In genomic region chr14:54489731-54490447, GRCh38 we compare ENCODE assay signal across 8 cellular contexts. TPM values are rescaled to one million over a fixed set of nuclear protein-coding genes. Genes with fewer than 3 reads are reported as not detected.
A peak's percentile ranks its signal among the peaks of the same experiment; 100 is the strongest.
DNase-seq lines count a peak whose midpoint lies in the region; ATAC-seq and TF ChIP-seq lines count a peak whose summit lies in the region.

No MANE protein-coding gene starts in this region.

- H3K4me3 Mint-ChIP-seq in CD4-positive, CD25-positive, alpha-beta regulatory T cell = peak overlapping the region; percentile 92 to 94 (median 92)

- H3K9me2 ChIP-seq in neural cell (ENCODE audit: insufficient read depth, low read length) = no peaks in the 10 kb centered on the region

- TF ChIP-seq CTCF in LNCaP clone FGC (IDR thresholded peaks at IDR 0.05; ENCODE audit: control insufficient read depth, extremely low read depth, insufficient read depth) = no peak
- no peak for TF ChIP-seq CTCF in coronary artery (IDR thresholded peaks at IDR 0.05)
- TF ChIP-seq CTCF in neural cell (IDR thresholded peaks at IDR 0.05; ENCODE audit: poor library complexity, severe bottlenecking) = no peak

- H3K36me3 ChIP-seq in CD4-positive, CD25-positive, alpha-beta regulatory T cell (ENCODE audit: control insufficient read depth, insufficient read depth, low read length) = no peaks in the 10 kb centered on the region
- H3K36me3 ChIP-seq in neural cell (ENCODE audit: insufficient read depth, low read length) = no peaks in the 10 kb centered on the region

- no peak overlapping the region for H3K4me2 ChIP-seq in neural cell (ENCODE audit: low read length)

- no peak for DNase-seq in CD4-positive, CD25-positive, alpha-beta regulatory T cell
- peak; percentile 83 for DNase-seq in LNCaP clone FGC (ENCODE audit: low read depth)
- DNase-seq in coronary artery (ENCODE audit: low spot score) = no peak
- DNase-seq in COLO668 (lab: John Stamatoyannopoulos, UW; ENCODE audit: unreplicated experiment) = no peak

- peaks cover 32 to 53% (median 40%) of the 10 kb centered on the region in 4 donors for H3K4me1 Mint-ChIP-seq in CD4-positive, CD25-positive, alpha-beta regulatory T cell

- H3K27ac Mint-ChIP-seq in CD4-positive, CD25-positive, alpha-beta regulatory T cell = peak overlapping the region; percentile 96 to 97 (median 97)

- H3F3A ChIP-seq in neural cell (ENCODE audit: insufficient read depth, low read length, poor library complexity, severe bottlenecking) = no peaks in the 10 kb centered on the region

- peak overlapping the region; percentile 89 for H3K4me3 ChIP-seq in CD4-positive, CD25-positive, alpha-beta regulatory T cell (ENCODE audit: low read depth, low read length)
- H3K4me3 ChIP-seq in LNCaP clone FGC (ENCODE audit: low read depth, low read length) (peak overlapping the region; percentile 95), coronary artery (peak overlapping the region; percentile 98), neural cell (ENCODE audit: low read length) (no peak overlapping the region)

- peaks cover 3% of the 10 kb centered on the region for H3K36me3 Mint-ChIP-seq in CD4-positive, CD25-positive, alpha-beta regulatory T cell

- H3K4me1 ChIP-seq in CD4-positive, CD25-positive, alpha-beta regulatory T cell (ENCODE audit: control insufficient read depth, insufficient read depth, low read length, poor library complexity, severe bottlenecking) = peaks cover 44% of the 10 kb centered on the region

- TF ChIP-seq EP300 in neural cell (conservative IDR thresholded peaks at IDR 0.05; ENCODE audit: poor library complexity, severe bottlenecking) = no peak

- no peak for ATAC-seq in CD4-positive, CD25-positive, alpha-beta regulatory T cell (ENCODE audit: low read depth in 2 of 2)
- ATAC-seq in HG03196 (IDR thresholded peaks at IDR 0.05; ENCODE audit: unreplicated experiment) = no peak
- no peak for ATAC-seq in HG02678 (IDR thresholded peaks at IDR 0.05; ENCODE audit: unreplicated experiment)
- no peak for ATAC-seq in GM18858 (IDR thresholded peaks at IDR 0.05; ENCODE audit: unreplicated experiment)

- peaks cover 27% of the 10 kb centered on the region for H3K79me2 ChIP-seq in neural cell (replicated peaks; ENCODE audit: insufficient read depth, low read length)

- no peaks in the 10 kb centered on the region for H3K27me3 ChIP-seq in CD4-positive, CD25-positive, alpha-beta regulatory T cell (ENCODE audit: control insufficient read depth, insufficient read depth, low read length)
- no peaks in the 10 kb centered on the region for H3K27me3 ChIP-seq in neural cell (ENCODE audit: insufficient read depth, low read depth, low read length)

- H3K9me3 ChIP-seq in CD4-positive, CD25-positive, alpha-beta regulatory T cell (ENCODE audit: control insufficient read depth in 2 of 2, low read length in 2 of 2) = no peaks in the 10 kb centered on the region
- H3K9me3 ChIP-seq in neural cell (ENCODE audit: low read length) = no peaks in the 10 kb centered on the region

- peaks cover 0 to 3% (median 0%) of the 10 kb centered on the region in 7 donors for H3K9me3 Mint-ChIP-seq in CD4-positive, CD25-positive, alpha-beta regulatory T cell

- H4K20me1 ChIP-seq in neural cell (ENCODE audit: insufficient read depth) = no peaks in the 10 kb centered on the region

- H3K27ac ChIP-seq in CD4-positive, CD25-positive, alpha-beta regulatory T cell (ENCODE audit: insufficient read depth, low read length, poor library complexity, severe bottlenecking) = peak overlapping the region; percentile 85
- H3K27ac ChIP-seq in coronary artery (peak overlapping the region; percentile 40 to 98), neural cell (ENCODE audit: low read length) (no peak overlapping the region)

- H3K27me3 Mint-ChIP-seq in CD4-positive, CD25-positive, alpha-beta regulatory T cell = peaks cover 4% of the 10 kb centered on the region

- no peak overlapping the region for H3K9ac ChIP-seq in neural cell (ENCODE audit: low read length)

- H2AFZ ChIP-seq in neural cell (ENCODE audit: low read depth, low read length) = peak overlapping the region; percentile 42

- no peak for TF ChIP-seq RAD21 in neural cell (conservative IDR thresholded peaks at IDR 0.05)

TF ChIP-seq in neural cell, 6 proteins besides CTCF, POLR2A, EP300 and RAD21:
- TF ChIP-seq MXI1 (conservative IDR thresholded peaks at IDR 0.05; ENCODE audit: poor library complexity, severe bottlenecking) (no peak), SMC3 (conservative IDR thresholded peaks at IDR 0.05; ENCODE audit: poor library complexity) (no peak), EZH2 (IDR thresholded peaks at IDR 0.05; ENCODE audit: borderline replicate concordance, insufficient read depth, low read length, poor library complexity, severe bottlenecking) (no peak), TAF1 (IDR thresholded peaks at IDR 0.05; ENCODE audit: low read depth) (no peak), REST (IDR thresholded peaks at IDR 0.05; ENCODE audit: borderline replicate concordance) (no peak), POLR2AphosphoS5 (IDR thresholded peaks at IDR 0.05) (no peak)
TF ChIP-seq in neural cell: peak in this region for 0.

RNA-seq across cellular contexts. Expression of gene GMFB, which starts 1.1 kb away (rescaled TPM):
- total RNA-seq in CD4-positive, CD25-positive, alpha-beta regulatory T cell = 30.7 TPM
- polyA plus RNA-seq in CD4-positive, CD25-positive, alpha-beta regulatory T cell = 10 to 100 TPM; 16.3 to 25.9 (median 19.4) TPM
- polyA plus RNA-seq in neural cell = 98.6 and 208 TPM in 2 replicates
- 130 and 153 TPM in 2 replicates for polyA minus RNA-seq in neural cell

RNA-seq across cellular contexts. Expression of gene CGRRF1, which starts 19.8 kb away (rescaled TPM):
- total RNA-seq in CD4-positive, CD25-positive, alpha-beta regulatory T cell = 27.7 TPM
- polyA plus RNA-seq in CD4-positive, CD25-positive, alpha-beta regulatory T cell = 10 to 100 TPM; 31.1 to 45.6 (median 33.4) TPM
- polyA plus RNA-seq in neural cell = 30.0 and 31.0 TPM in 2 replicates
- 13.4 and 19.0 TPM in 2 replicates for polyA minus RNA-seq in neural cell

RNA-seq across cellular contexts. Expression of gene CNIH1, which starts 48.7 kb away (rescaled TPM):
- total RNA-seq in CD4-positive, CD25-positive, alpha-beta regulatory T cell = 40.5 TPM
- polyA plus RNA-seq in CD4-positive, CD25-positive, alpha-beta regulatory T cell = 100 to 1,000 TPM in 2 of 4 donors, 10 to 100 TPM in 2; 81.2 to 112 (median 102) TPM
- 125 and 128 TPM in 2 replicates for polyA plus RNA-seq in neural cell
- polyA minus RNA-seq in neural cell = 105 and 116 TPM in 2 replicates
